In genomic region chr15:93720607-93721006, GRCh38 we compare ENCODE assay signal across 32 cellular contexts.
"Had no signal": no experiment of that assay in that cellular context is flagged by ENCODE, and none has a peak within 500 bp of the region (broad histone marks: within the 10 kb centered on the region; RNA-seq: fewer than 3 reads in every experiment).

No MANE protein-coding gene starts in this region.

- H3K4me1 ChIP-seq: Peyer's patch had no signal

- H3K27ac ChIP-seq: Peyer's patch, WERI-Rb-1 had no signal

- ATAC-seq: activated CD8-positive, alpha-beta T cell treated with anti-CD3 and anti-CD28 coated beads for 36 hours; activated T-cell treated with anti-CD3 and anti-CD28 coated beads, Interleukin-2, amount 50 U/mL, for 72 hours; activated T-helper 17 cell treated with anti-CD3 and anti-CD28 coated beads, Interleukin-2, amount 50 U/mL, for 72 hours; PC-3; Right ventricle myocardium inferior had no signal

- H3K9me3 ChIP-seq: Peyer's patch had no signal

- H3K4me3 ChIP-seq: Peyer's patch had no signal

- H3K27me3 ChIP-seq: Peyer's patch had no signal

- H3K36me3 ChIP-seq: Peyer's patch, WERI-Rb-1 had no signal

- H3K4me3 Mint-ChIP-seq: activated CD4-positive, alpha-beta T cell treated with anti-CD3 and anti-CD28 coated beads, Interleukin-2, amount 10 ng/mL, durations not matched to agents 24 days and 14 days; activated CD8-positive, alpha-beta T cell treated with anti-CD3 and anti-CD28 coated beads for 36 hours; activated naive CD8-positive, alpha-beta T cell treated with anti-CD3 and anti-CD28 coated beads for 36 hours; activated T-cell treated with anti-CD3 and anti-CD28 coated beads, Interleukin-2, amount 50 U/mL, for 72 hours; activated T-helper 17 cell treated with anti-CD3 and anti-CD28 coated beads, Interleukin-2, amount 50 U/mL, for 72 hours had no signal

- H3K36me3 Mint-ChIP-seq: activated naive CD8-positive, alpha-beta T cell treated with anti-CD3 and anti-CD28 coated beads for 36 hours had no signal

- H3K9me3 Mint-ChIP-seq: activated CD4-positive, alpha-beta T cell treated with anti-CD3 and anti-CD28 coated beads, Interleukin-2, amount 10 ng/mL, durations not matched to agents 24 days and 14 days; activated CD8-positive, alpha-beta T cell treated with anti-CD3 and anti-CD28 coated beads for 36 hours; activated naive CD8-positive, alpha-beta T cell treated with anti-CD3 and anti-CD28 coated beads for 36 hours; activated T-cell treated with anti-CD3 and anti-CD28 coated beads, Interleukin-2, amount 50 U/mL, for 72 hours; activated T-helper 17 cell treated with anti-CD3 and anti-CD28 coated beads, Interleukin-2, amount 50 U/mL, for 72 hours had no signal

- H3K4me1 Mint-ChIP-seq: activated CD4-positive, alpha-beta T cell treated with anti-CD3 and anti-CD28 coated beads, Interleukin-2, amount 10 ng/mL, durations not matched to agents 24 days and 14 days; activated naive CD8-positive, alpha-beta T cell treated with anti-CD3 and anti-CD28 coated beads for 36 hours; activated T-helper 17 cell treated with anti-CD3 and anti-CD28 coated beads, Interleukin-2, amount 50 U/mL, for 72 hours had no signal

- H3K27me3 Mint-ChIP-seq: activated CD4-positive, alpha-beta T cell treated with anti-CD3 and anti-CD28 coated beads, Interleukin-2, amount 10 ng/mL, durations not matched to agents 24 days and 14 days had no signal

- H3K27ac Mint-ChIP-seq: activated CD4-positive, alpha-beta T cell treated with anti-CD3 and anti-CD28 coated beads, Interleukin-2, amount 10 ng/mL, durations not matched to agents 24 days and 14 days; activated CD8-positive, alpha-beta T cell treated with anti-CD3 and anti-CD28 coated beads for 36 hours; activated naive CD8-positive, alpha-beta T cell treated with anti-CD3 and anti-CD28 coated beads for 36 hours; activated T-cell treated with anti-CD3 and anti-CD28 coated beads, Interleukin-2, amount 50 U/mL, for 72 hours; activated T-helper 17 cell treated with anti-CD3 and anti-CD28 coated beads, Interleukin-2, amount 50 U/mL, for 72 hours had no signal

- DNase-seq: activated CD4-positive, alpha-beta T cell treated with anti-CD3 and anti-CD28 coated beads, Interleukin-2, amount 10 ng/mL, durations not matched to agents 24 days and 14 days; activated CD4-positive, alpha-beta T cell treated with anti-CD3 and anti-CD28 coated beads, Interleukin-2, amount 50 U/mL, for 4 hours; activated CD8-positive, alpha-beta T cell treated with anti-CD3 and anti-CD28 coated beads for 36 hours; activated effector memory CD4-positive, alpha-beta T cell treated with anti-CD3 and anti-CD28 coated beads, Interleukin-2, amount 50 U/mL, for 16 hours; activated naive CD4-positive, alpha-beta T cell; activated naive CD4-positive, alpha-beta T cell treated with anti-CD3 and anti-CD28 coated beads, Interleukin-2, amount 50 U/mL, for 16 hours; activated naive CD8-positive, alpha-beta T cell treated with anti-CD3 and anti-CD28 coated beads for 36 hours; activated T-cell treated with anti-CD3 and anti-CD28 coated beads, Interleukin-2, amount 50 U/mL, for 1 hour; activated T-cell treated with anti-CD3 and anti-CD28 coated beads, Interleukin-2, amount 50 U/mL, for 72 hours; amniotic stem cell; aorta; central memory CD4-positive, alpha-beta T cell; Kasumi-1; KG1; MM.1S; MV-4-11; NCI-H1092; NCI-H1436 treated with DMSO at 0.1 percent for 48 hours; NCI-H1694 treated with DMSO at 0.1 percent for 48 hours; NCI-H2029; NCI-H345; NCI-H510A; NCI-H526; NCI-H748 treated with DMSO at 0.1 percent for 48 hours; NK-92 treated with Interleukin-12 subunit alpha and Interleukin-12 subunit beta, amount 100 ng/mL, for 24 hours; PC-3; Peyer's patch; RPMI8226; SIG-M5; WERI-Rb-1 had no signal
